ENCODE assay signal across 8 cellular contexts in genomic region chr4:15004701-15005301, GRCh38.
A peak's percentile ranks its signal among the peaks of the same experiment; 100 is the strongest.
DNase-seq lines count a peak whose midpoint lies in the region; ATAC-seq lines count a peak whose summit lies in the region.

No MANE protein-coding gene starts in this region.

- peak overlapping the region; percentile 97 to 98 for H3K27ac Mint-ChIP-seq in effector memory CD8-positive, alpha-beta T cell
- peak overlapping the region; percentile 97 for H3K27ac Mint-ChIP-seq in memory B cell

- peak overlapping the region; percentile 92 to 95 for H3K4me3 Mint-ChIP-seq in effector memory CD8-positive, alpha-beta T cell
- H3K4me3 Mint-ChIP-seq in memory B cell = peak overlapping the region; percentile 93

- H3K4me1 Mint-ChIP-seq in effector memory CD8-positive, alpha-beta T cell (ENCODE audit: low read depth in 2 of 2) = peaks cover 17 to 36% of the 10 kb centered on the region in 2 donors
- peaks cover 17% of the 10 kb centered on the region for H3K4me1 Mint-ChIP-seq in memory B cell

- ATAC-seq in effector memory CD8-positive, alpha-beta T cell (replicated peaks) = no peak
- ATAC-seq in memory B cell (ENCODE audit: low read depth) (no peak), HG02588 (IDR thresholded peaks at IDR 0.05; ENCODE audit: unreplicated experiment) (no peak)

- no peaks in the 10 kb centered on the region for H3K27me3 Mint-ChIP-seq in effector memory CD8-positive, alpha-beta T cell
- H3K27me3 Mint-ChIP-seq in memory B cell = no peaks in the 10 kb centered on the region

- H3K36me3 Mint-ChIP-seq in effector memory CD8-positive, alpha-beta T cell (ENCODE audit: insufficient read depth) = peaks cover 41% of the 10 kb centered on the region
- peaks cover 4% of the 10 kb centered on the region for H3K36me3 Mint-ChIP-seq in memory B cell

- H3K9me3 Mint-ChIP-seq in effector memory CD8-positive, alpha-beta T cell = no peaks in the 10 kb centered on the region
- H3K9me3 Mint-ChIP-seq in memory B cell = no peaks in the 10 kb centered on the region

- DNase-seq in SIG-M5 treated with dmso at 0.1 percent for 504 hours (lab: John Stamatoyannopoulos, UW; ENCODE audit: unreplicated experiment) (peak; percentile 31), SIG-M5 (lab: John Stamatoyannopoulos, UW) (no peak), NCI-H1105 (lab: John Stamatoyannopoulos, UW) (peak; percentile 8), memory B cell (ENCODE audit: low spot score in 2 of 2) (peak in 1 of 2 donors; percentile 23)
- peak in 2 of 3 experiments; percentile 7 to 12 for DNase-seq in activated CD8-positive, alpha-beta memory T cell treated with anti-CD3 and anti-CD28 coated beads for 48 hours (ENCODE audit: low read depth in 2 of 3, low spot score in 2 of 3)
- DNase-seq in effector memory CD8-positive, alpha-beta T cell = peak in 2 of 3 experiments; percentile 5 to 16
- DNase-seq in stimulated activated CD8-positive, alpha-beta memory T cell treated with anti-CD3 and anti-CD28 coated beads, Interleukin-15, amount 100 ng/mL, for 1 hour (ENCODE audit: low read depth) = peak; percentile 16
